In genomic region chr22:40519284-40519947, GRCh38 we compare ENCODE assay signal across 10 cellular contexts.
DNase-seq lines count a peak whose midpoint lies in the region; ATAC-seq and TF ChIP-seq lines count a peak whose summit lies in the region.
"Had no signal": no experiment of that assay in that cellular context is flagged by ENCODE, and none has a peak within 500 bp of the region (broad histone marks: within the 10 kb centered on the region; RNA-seq: fewer than 3 reads in every experiment).

No MANE protein-coding gene starts in this region.

- dilution Hi-C loops in mammary epithelial cell (cut with HindIII; ENCODE audit: low sequenced_read_pairs), result loop anchor here (5.0 kb wide), 2 partner anchors 82 to 83 kb away; no protein-coding TSS in a partner anchor

- peaks cover 6% of the 10 kb centered on the region for H3K4me1 ChIP-seq in mammary epithelial cell (ENCODE audit: insufficient read depth, low read length)
- peaks cover 5 to 45% (median 16%) of the 10 kb centered on the region in 6 donors for H3K4me1 ChIP-seq in spleen
- peaks cover 34% of the 10 kb centered on the region for H3K4me1 ChIP-seq in OCI-LY7 (ENCODE audit: insufficient read depth, low read length, poor library complexity, severe bottlenecking)

- TF ChIP-seq CTCF in mammary epithelial cell (conservative IDR thresholded peaks at IDR 0.05 in 1 of 2, IDR thresholded peaks at IDR 0.05 in 1 of 2; ENCODE audit: extremely low read depth in 1 of 2, insufficient read depth in 1 of 2, low read depth in 1 of 2, low read length in 2 of 2), result no peak
- no peak for TF ChIP-seq CTCF in spleen (IDR thresholded peaks at IDR 0.05 in 8 of 11, conservative IDR thresholded peaks at IDR 0.05 in 3 of 11)
- TF ChIP-seq CTCF in OCI-LY7 (conservative IDR thresholded peaks at IDR 0.05; ENCODE audit: low read length), result no peak

- POLR2A ChIA-PET in OCI-LY7 (lab: Charles Lee), result no interaction called here

- H3K4me3 ChIP-seq in mammary epithelial cell (replicated peaks in 1 of 3; ENCODE audit: insufficient read depth in 1 of 3, low read depth in 2 of 3, low read length in 3 of 3), result peak overlapping the region in 1 of 3 experiments; percentile 31
- peak overlapping the region in 1 of 8 donors; percentile 8 for H3K4me3 ChIP-seq in spleen
- H3K4me3 ChIP-seq in OCI-LY7 (ENCODE audit: low read depth, low read length, poor library complexity, severe bottlenecking), result no peak overlapping the region

- H3K79me2 ChIP-seq in mammary epithelial cell (ENCODE audit: insufficient read depth, low read length), result peaks cover 53% of the 10 kb centered on the region
- peaks cover 14% of the 10 kb centered on the region; the same call in 1 of the 2 replicates for H3K79me2 ChIP-seq in OCI-LY7 (ENCODE audit: insufficient read depth, low read depth, low read length)

- DNase-seq in activated CD4-positive, CD25-positive, alpha-beta regulatory T cell (lab: John Stamatoyannopoulos, UW), result no peak
- DNase-seq in mammary epithelial cell (peak; percentile 36), spleen (no peak), OCI-LY7 (ENCODE audit: low spot score) (no peak), NCI-H345 (lab: John Stamatoyannopoulos, UW) (no peak), DMS53 (lab: John Stamatoyannopoulos, UW) (no peak)
- DNase-seq: 8988T, GDM1 had no signal

- peak overlapping the region; percentile 82 for H3K27ac ChIP-seq in mammary epithelial cell (ENCODE audit: insufficient read depth, low read depth, low read length)
- peak overlapping the region; percentile 39 to 70 (median 52) for H3K27ac ChIP-seq in spleen
- H3K27ac ChIP-seq in OCI-LY7 (ENCODE audit: low read depth, low read length, poor library complexity, severe bottlenecking), result no peak overlapping the region

- H2AFZ ChIP-seq in mammary epithelial cell (ENCODE audit: low read depth, low read length) (peak overlapping the region; percentile 35), OCI-LY7 (ENCODE audit: low read length) (no peak overlapping the region)

- TF ChIP-seq POLR2A in spleen (IDR thresholded peaks at IDR 0.05), result no peak

- H3K36me3 ChIP-seq in mammary epithelial cell (ENCODE audit: insufficient read depth, low read length), result no peaks in the 10 kb centered on the region
- peaks cover 0 to 32% (median 3%) of the 10 kb centered on the region in 6 donors for H3K36me3 ChIP-seq in spleen
- H3K36me3 ChIP-seq in OCI-LY7 (ENCODE audit: insufficient read depth, low read length), result no peaks in the 10 kb centered on the region; the same call in 1 of the 2 replicates

- H3K4me2 ChIP-seq in mammary epithelial cell (ENCODE audit: insufficient read depth, low read depth, low read length), result peak overlapping the region; percentile 90
- no peak overlapping the region for H3K4me2 ChIP-seq in OCI-LY7 (ENCODE audit: low read length)

- CTCF ChIA-PET in mammary epithelial cell (lab: Charles Lee; ENCODE audit: low non-redundant PET) (interaction anchor here (0.6 kb wide), 1 partner anchor 379 kb away, joined by 4 read pairs; no protein-coding TSS in a partner anchor), OCI-LY7 (lab: Charles Lee; ENCODE audit: unreplicated experiment) (no interaction called here)

- 3% methylated on average over 5 of the region's 5 CpGs for WGBS in mammary epithelial cell (ENCODE audit: low coverage, missing lambda C conversion rate)
- 60 to 72% (median 64%) methylated on average over 5 of the region's 5 CpGs for WGBS in spleen, 5 donors

- intact Hi-C loops in mammary epithelial cell (cut with micrococcal nuclease) (no loop called here), spleen (cut with DNase I; ENCODE audit: low total_unique reads) (no loop called here), OCI-LY7 (cut with micrococcal nuclease; ENCODE audit: unreplicated experiment) (no loop called here)

- H3K9me2 ChIP-seq in OCI-LY7 (ENCODE audit: insufficient read depth, low read length), result no peaks in the 10 kb centered on the region

- ATAC-seq in activated CD4-positive, CD25-positive, alpha-beta regulatory T cell treated with anti-CD3 and anti-CD28 coated beads, Interleukin-2, amount 50 U/mL, for 24 hours, result peak; percentile 92 to 96
- ATAC-seq in HG03521 (IDR thresholded peaks at IDR 0.05; ENCODE audit: unreplicated experiment), result peak; percentile 56

- H4K20me1 ChIP-seq in mammary epithelial cell (ENCODE audit: insufficient read depth, low read length), result no peaks in the 10 kb centered on the region
- H4K20me1 ChIP-seq in OCI-LY7 (ENCODE audit: insufficient read depth, low read length), result no peaks in the 10 kb centered on the region; the same call in 1 of the 2 replicates

- H3K9ac ChIP-seq in mammary epithelial cell (ENCODE audit: insufficient read depth, low read length), result peak overlapping the region; percentile 26

- no peaks in the 10 kb centered on the region for H3K27me3 ChIP-seq in mammary epithelial cell (ENCODE audit: insufficient read depth, low read length)
- H3K27me3 ChIP-seq in spleen (replicated peaks in 1 of 7), result no peaks in the 10 kb centered on the region

- in situ Hi-C loops in mammary epithelial cell (cut with MboI; ENCODE audit: low sequenced_read_pairs in 2 of 2), result no loop called here

- H3K9me3 ChIP-seq in mammary epithelial cell (replicated peaks; ENCODE audit: insufficient read depth, low read length) (no peaks in the 10 kb centered on the region), spleen (no peaks in the 10 kb centered on the region), OCI-LY7 (ENCODE audit: low read length) (no peaks in the 10 kb centered on the region)

- no TSS peak for BruUV-seq in mammary epithelial cell (replicated peaks; lab: Mats Ljungman, UMichigan)
- no TSS peak for BruUV-seq in OCI-LY7 (replicated peaks; lab: Mats Ljungman, UMichigan)
